16 cellular contexts compared by ENCODE assay signal in the genomic region with DNA sequence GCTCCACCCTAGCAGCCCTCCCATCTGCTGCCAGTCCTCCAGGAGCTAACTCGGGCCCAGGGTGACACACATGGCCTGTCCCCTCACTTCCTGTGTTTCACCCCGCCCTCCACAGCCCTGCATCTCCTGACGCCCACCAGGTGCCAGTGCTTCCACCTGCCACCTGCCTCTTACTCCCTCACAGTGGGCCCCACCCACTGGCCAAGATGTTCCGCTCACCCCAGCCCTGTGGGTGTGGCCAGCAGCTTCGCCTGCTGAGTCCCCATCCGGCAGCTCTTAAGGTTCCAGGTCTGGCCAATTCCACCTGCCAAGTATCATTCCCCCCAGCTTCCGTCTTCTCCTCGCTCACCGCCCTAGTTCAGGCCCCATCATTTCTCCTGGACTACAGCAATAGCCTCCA.
"Had no signal": no experiment of that assay in that cellular context is flagged by ENCODE, and none has a peak within 500 bp of the region (broad histone marks: within the 10 kb centered on the region; RNA-seq: fewer than 3 reads in every experiment).

No MANE protein-coding gene starts in this region.

- ATAC-seq: body of pancreas; gastrocnemius medialis; left lung; naive thymus-derived CD8-positive, alpha-beta T cell had no signal

- H3K4me3 ChIP-seq: body of pancreas, gastrocnemius medialis, left lung, transverse colon had no signal

- DNase-seq: activated CD4-positive, alpha-beta T cell treated with anti-CD3 and anti-CD28 coated beads, Interleukin-2, amount 10 ng/mL, durations not matched to agents 24 days and 14 days; activated CD4-positive, CD25-positive, alpha-beta regulatory T cell; activated CD8-positive, alpha-beta memory T cell treated with anti-CD3 and anti-CD28 coated beads for 24 hours; activated naive CD8-positive, alpha-beta T cell treated with anti-CD3 and anti-CD28 coated beads for 36 hours; amygdala; body of pancreas; caudate nucleus; erythroblast; gastrocnemius medialis; left lung; mammary epithelial cell; naive thymus-derived CD8-positive, alpha-beta T cell; stimulated activated CD4-positive, alpha-beta T cell treated with anti-CD3 and anti-CD28 coated beads, Interleukin-2, amount 100 ng/mL, for 48 hours; stimulated activated naive CD4-positive, alpha-beta T cell; substantia nigra; transverse colon had no signal

- H3K9me3 ChIP-seq: body of pancreas, gastrocnemius medialis, left lung, transverse colon had no signal

- H3K36me3 ChIP-seq: gastrocnemius medialis, left lung, transverse colon had no signal

- H3K27ac ChIP-seq: body of pancreas, gastrocnemius medialis, left lung, transverse colon had no signal

- H3K27me3 ChIP-seq: transverse colon had no signal

- H3K4me1 ChIP-seq: body of pancreas, left lung, transverse colon had no signal
